In the genomic region with DNA sequence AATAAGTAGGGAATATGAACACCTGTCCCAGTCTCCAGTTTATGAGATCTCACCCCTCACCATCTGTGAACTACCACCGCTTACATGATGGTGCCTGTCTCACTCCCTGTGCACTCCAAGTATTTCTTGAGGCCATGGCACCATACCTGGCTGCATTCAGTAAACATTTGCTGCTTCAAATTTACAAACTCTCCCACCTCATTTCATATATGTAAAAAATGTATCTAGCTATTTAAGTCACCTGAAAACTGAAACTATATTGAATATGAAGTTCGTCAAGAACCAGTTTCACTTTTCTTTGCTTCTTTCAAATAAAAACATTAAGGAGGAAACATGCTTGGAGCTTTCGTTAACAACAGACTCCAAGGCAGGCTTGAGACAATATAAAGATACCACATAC, we compare ENCODE assay signal across 8 cellular contexts.
DNase-seq lines count a peak whose midpoint lies in the region; ATAC-seq and TF ChIP-seq lines count a peak whose summit lies in the region.

No MANE protein-coding gene starts in this region.

- no peaks in the 10 kb centered on the region for H3K27me3 ChIP-seq in dorsolateral prefrontal cortex

- ATAC-seq in activated CD4-positive, CD25-positive, alpha-beta regulatory T cell treated with anti-CD3 and anti-CD28 coated beads, Interleukin-2, amount 50 U/mL, for 24 hours, result peak; percentile 29 to 44
- peak; percentile 40 for ATAC-seq in HG02973 (IDR thresholded peaks at IDR 0.05; ENCODE audit: unreplicated experiment)
- ATAC-seq in activated T-cell treated with anti-CD3 and anti-CD28 coated beads, Interleukin-2, amount 50 U/mL, for 72 hours (replicated peaks in 1 of 2), result peak; percentile 22 to 42
- peak; percentile 58 for ATAC-seq in stimulated activated memory B cell treated with anti-CD40 and anti-IgM and Interleukin-4, amounts not matched to agents 10 μg/mL and 1 μg/mL and 100 μg/mL, for 72 hours

- peak overlapping the region; percentile 95 for H3K27ac Mint-ChIP-seq in activated T-cell treated with anti-CD3 and anti-CD28 coated beads, Interleukin-2, amount 50 U/mL, for 72 hours
- H3K27ac Mint-ChIP-seq in stimulated activated memory B cell treated with anti-CD40 and anti-IgM and Interleukin-4, amounts not matched to agents 10 μg/mL and 1 μg/mL and 100 μg/mL, for 72 hours, result peak overlapping the region; percentile 92

- no peak for DNase-seq in activated CD4-positive, CD25-positive, alpha-beta regulatory T cell (lab: John Stamatoyannopoulos, UW)
- no peak for DNase-seq in activated T-cell treated with anti-CD3 and anti-CD28 coated beads, Interleukin-2, amount 50 U/mL, for 72 hours
- DNase-seq in dorsolateral prefrontal cortex (no peak), NCI-H2029 treated with DMSO at 0.1 percent for 48 hours (lab: John Stamatoyannopoulos, UW) (no peak), NCI-H2107 treated with DMSO at 0.1 percent for 48 hours (lab: John Stamatoyannopoulos, UW; ENCODE audit: unreplicated experiment) (no peak)

- H3K36me3 Mint-ChIP-seq in activated T-cell treated with anti-CD3 and anti-CD28 coated beads, Interleukin-2, amount 50 U/mL, for 72 hours (ENCODE audit: insufficient read depth in 2 of 2), result peaks cover 2 to 8% of the 10 kb centered on the region in 2 donors
- peaks cover 17% of the 10 kb centered on the region for H3K36me3 Mint-ChIP-seq in stimulated activated memory B cell treated with anti-CD40 and anti-IgM and Interleukin-4, amounts not matched to agents 10 μg/mL and 1 μg/mL and 100 μg/mL, for 72 hours

- no peak for TF ChIP-seq CTCF in dorsolateral prefrontal cortex (IDR thresholded peaks at IDR 0.05 in 54 of 56, conservative IDR thresholded peaks at IDR 0.05 in 2 of 56; ENCODE audit: low read depth in 1 of 56, partially characterized antibody in 56 of 56)

- no peak overlapping the region for H3K27ac ChIP-seq in dorsolateral prefrontal cortex

- intact Hi-C loops in dorsolateral prefrontal cortex (cut with DNase I), result no loop called here

- H3K9me3 Mint-ChIP-seq in activated T-cell treated with anti-CD3 and anti-CD28 coated beads, Interleukin-2, amount 50 U/mL, for 72 hours, result peaks cover 0 to 7% of the 10 kb centered on the region in 2 donors
- H3K9me3 Mint-ChIP-seq in stimulated activated memory B cell treated with anti-CD40 and anti-IgM and Interleukin-4, amounts not matched to agents 10 μg/mL and 1 μg/mL and 100 μg/mL, for 72 hours, result peaks cover 3% of the 10 kb centered on the region

- peak overlapping the region; percentile 97 to 100 for H3K4me3 Mint-ChIP-seq in activated T-cell treated with anti-CD3 and anti-CD28 coated beads, Interleukin-2, amount 50 U/mL, for 72 hours
- peak overlapping the region; percentile 91 for H3K4me3 Mint-ChIP-seq in stimulated activated memory B cell treated with anti-CD40 and anti-IgM and Interleukin-4, amounts not matched to agents 10 μg/mL and 1 μg/mL and 100 μg/mL, for 72 hours

- H3K4me1 Mint-ChIP-seq in activated T-cell treated with anti-CD3 and anti-CD28 coated beads, Interleukin-2, amount 50 U/mL, for 72 hours (ENCODE audit: low read depth), result peaks cover 39% of the 10 kb centered on the region
- peaks cover 54% of the 10 kb centered on the region for H3K4me1 Mint-ChIP-seq in stimulated activated memory B cell treated with anti-CD40 and anti-IgM and Interleukin-4, amounts not matched to agents 10 μg/mL and 1 μg/mL and 100 μg/mL, for 72 hours

- H3K27me3 Mint-ChIP-seq in activated T-cell treated with anti-CD3 and anti-CD28 coated beads, Interleukin-2, amount 50 U/mL, for 72 hours (ENCODE audit: low read depth), result no peaks in the 10 kb centered on the region
- H3K27me3 Mint-ChIP-seq in stimulated activated memory B cell treated with anti-CD40 and anti-IgM and Interleukin-4, amounts not matched to agents 10 μg/mL and 1 μg/mL and 100 μg/mL, for 72 hours, result no peaks in the 10 kb centered on the region

- H3K4me3 ChIP-seq in dorsolateral prefrontal cortex, result peak overlapping the region in 15 of 59 donors; percentile 3 to 44 (median 13)
